Comparison of ENCODE assay signal across 8 cellular contexts in genomic region chr1:113905435-113905861, GRCh38. TPM values are rescaled to one million over a fixed set of nuclear protein-coding genes. Genes with fewer than 3 reads are reported as not detected.
A peak's percentile ranks its signal among the peaks of the same experiment; 100 is the strongest.
DNase-seq lines count a peak whose midpoint lies in the region; ATAC-seq lines count a peak whose summit lies in the region.

No MANE protein-coding gene starts in this region.

- H3K27ac Mint-ChIP-seq in activated naive CD8-positive, alpha-beta T cell treated with anti-CD3 and anti-CD28 coated beads, Interleukin-2, amount 50 U/mL, for 24 hours = peak overlapping the region; percentile 98

- peak overlapping the region; percentile 99 for H3K4me3 Mint-ChIP-seq in activated naive CD8-positive, alpha-beta T cell treated with anti-CD3 and anti-CD28 coated beads, Interleukin-2, amount 50 U/mL, for 24 hours

- peaks cover 3% of the 10 kb centered on the region for H3K27me3 Mint-ChIP-seq in activated naive CD8-positive, alpha-beta T cell treated with anti-CD3 and anti-CD28 coated beads, Interleukin-2, amount 50 U/mL, for 24 hours

- DNase-seq in COR-L47 (lab: John Stamatoyannopoulos, UW) (peak; percentile 15), M059J (ENCODE audit: low read depth) (peak; percentile 18), iPS-NIHi7 (ENCODE audit: extremely low spot score) (peak; percentile 78), midbrain (lab: John Stamatoyannopoulos, UW) (no peak), SHP77 treated with DMSO at 0.1 percent for 48 hours (lab: John Stamatoyannopoulos, UW) (no peak)
- DNase-seq in activated naive CD8-positive, alpha-beta T cell treated with anti-CD3 and anti-CD28 coated beads, Interleukin-2, amount 50 U/mL, for 24 hours = peak; percentile 38
- peak in 2 of 3 experiments; percentile 11 to 27 for DNase-seq in stimulated activated CD4-positive, alpha-beta T cell treated with anti-CD3 and anti-CD28 coated beads, TNF-alpha, amount 100 ng/mL, for 24 hours (ENCODE audit: low read depth in 3 of 3)

- H3K9me3 Mint-ChIP-seq in activated naive CD8-positive, alpha-beta T cell treated with anti-CD3 and anti-CD28 coated beads, Interleukin-2, amount 50 U/mL, for 24 hours = no peaks in the 10 kb centered on the region

- peaks cover 54% of the 10 kb centered on the region for H3K36me3 Mint-ChIP-seq in activated naive CD8-positive, alpha-beta T cell treated with anti-CD3 and anti-CD28 coated beads, Interleukin-2, amount 50 U/mL, for 24 hours (ENCODE audit: low read depth)

- H3K4me1 Mint-ChIP-seq in activated naive CD8-positive, alpha-beta T cell treated with anti-CD3 and anti-CD28 coated beads, Interleukin-2, amount 50 U/mL, for 24 hours = peaks cover 58% of the 10 kb centered on the region

- peak; percentile 7 for ATAC-seq in GM19455 (IDR thresholded peaks at IDR 0.05; ENCODE audit: unreplicated experiment)
- no peak for ATAC-seq in activated naive CD8-positive, alpha-beta T cell treated with anti-CD3 and anti-CD28 coated beads, Interleukin-2, amount 50 U/mL, for 24 hours

RNA-seq across cellular contexts. Expression of gene DCLRE1B, which starts 0.3 kb away (rescaled TPM):
- total RNA-seq in M059J (2014; rRNA removed; shearing (Covaris generic)) = 16.9 and 19.2 TPM in 2 replicates

RNA-seq across cellular contexts. Expression of gene AP4B1, which starts 0.8 kb away (rescaled TPM):
- 17.9 and 18.9 TPM in 2 replicates for total RNA-seq in M059J (2014; rRNA removed; shearing (Covaris generic))

RNA-seq across cellular contexts. Expression of gene BCL2L15, which starts 18.1 kb away (rescaled TPM):
- total RNA-seq in M059J (2014; rRNA removed; shearing (Covaris generic)) = not detected in 2 replicates

RNA-seq across cellular contexts. Expression of gene HIPK1, which starts 23.7 kb away (rescaled TPM):
- 26.2 and 34.9 TPM in 2 replicates for total RNA-seq in M059J (2014; rRNA removed; shearing (Covaris generic))

RNA-seq across cellular contexts. Expression of gene PTPN22, which starts 33.9 kb away (rescaled TPM):
- total RNA-seq in M059J (2014; rRNA removed; shearing (Covaris generic)) = 1.7 and 1.9 TPM in 2 replicates

Comparison
In these comparisons a context has a peak if more than half of its experiments do, and no peak if none do; other contexts are left out.
1. DNase-seq: peak in COR-L47 (single experiment), M059J (single experiment), activated naive CD8-positive, alpha-beta T cell treated with anti-CD3 and anti-CD28 coated beads, Interleukin-2, amount 50 U/mL, for 24 hours (single experiment), iPS-NIHi7 (single experiment) and stimulated activated CD4-positive, alpha-beta T cell treated with anti-CD3 and anti-CD28 coated beads, TNF-alpha, amount 100 ng/mL, for 24 hours (2 of 3); none in midbrain (single experiment) and SHP77 treated with DMSO at 0.1 percent for 48 hours (single experiment).